9 cellular contexts compared by ENCODE assay signal in the genomic region with DNA sequence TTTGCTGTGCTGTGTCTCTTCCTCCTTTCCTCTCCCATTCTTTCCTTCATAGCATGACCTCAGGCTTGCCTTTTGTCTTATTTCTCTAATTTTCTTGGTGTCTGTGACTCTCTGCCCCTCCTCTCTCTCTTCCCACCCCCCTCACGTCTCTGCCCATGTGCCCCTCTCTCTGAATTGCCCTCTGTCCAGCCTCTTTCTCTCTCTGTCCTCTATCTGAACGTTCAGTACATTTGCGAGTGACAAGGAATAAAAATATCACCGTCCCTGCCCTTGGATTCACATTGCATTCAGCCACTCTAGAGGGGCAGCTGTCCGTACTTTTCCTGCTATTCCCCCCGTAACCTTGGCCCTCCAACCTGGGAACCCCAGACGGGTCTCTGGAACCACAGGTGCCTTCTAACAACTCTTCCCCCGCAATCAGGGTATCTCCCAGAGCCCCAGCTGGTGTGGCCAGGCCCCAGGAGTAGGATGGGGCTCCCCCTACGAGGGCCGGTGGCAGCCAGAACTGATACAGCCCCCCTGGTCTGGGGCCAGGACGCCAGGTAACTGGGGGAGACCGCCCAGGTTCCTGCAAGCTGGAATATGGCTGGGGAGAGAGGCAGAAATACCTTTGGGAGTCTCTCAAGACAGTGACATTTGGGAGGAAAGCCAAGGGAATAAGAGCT. TPM values are rescaled to one million over a fixed set of nuclear protein-coding genes. Genes with fewer than 3 reads are reported as not detected.
DNase-seq lines count a peak whose midpoint lies in the region; ATAC-seq, FAIRE-seq and TF ChIP-seq lines count a peak whose summit lies in the region.
"Had no signal": no experiment of that assay in that cellular context is flagged by ENCODE, and none has a peak within 500 bp of the region (broad histone marks: within the 10 kb centered on the region; RNA-seq: fewer than 3 reads in every experiment).

No MANE protein-coding gene starts in this region.

- H4K20me1 ChIP-seq in MM.1S (ENCODE audit: insufficient read depth, low read length) = no peaks in the 10 kb centered on the region

- no peak for TF ChIP-seq CTCF in AG10803 (conservative IDR thresholded peaks at IDR 0.05; ENCODE audit: low read length)
- no peak for TF ChIP-seq CTCF in MM.1S (IDR thresholded peaks at IDR 0.05; ENCODE audit: low read length)

- ATAC-seq in effector memory CD8-positive, alpha-beta T cell (replicated peaks) = no peak
- no peak for ATAC-seq in naive thymus-derived CD8-positive, alpha-beta T cell

- no peaks in the 10 kb centered on the region for H3K9me3 ChIP-seq in MM.1S (replicated peaks; ENCODE audit: insufficient read depth, low read length)

- peak overlapping the region; percentile 99; the same call in 1 of the 2 replicates for H3K4me2 ChIP-seq in MM.1S (ENCODE audit: low read depth, low read length)

- H3K9me2 ChIP-seq in MM.1S (replicated peaks; ENCODE audit: insufficient read depth, low read length) = no peaks in the 10 kb centered on the region

- no peak overlapping the region for H2AFZ ChIP-seq in MM.1S (ENCODE audit: low read length)

- H3K9me3 Mint-ChIP-seq in effector memory CD8-positive, alpha-beta T cell = no peaks in the 10 kb centered on the region
- H3K9me3 Mint-ChIP-seq in naive thymus-derived CD8-positive, alpha-beta T cell = no peaks in the 10 kb centered on the region

- H3K27ac Mint-ChIP-seq in effector memory CD8-positive, alpha-beta T cell = peak overlapping the region in 1 of 2 donors; percentile 7
- peak overlapping the region in 9 of 10 donors; percentile 6 to 87 (median 73) for H3K27ac Mint-ChIP-seq in naive thymus-derived CD8-positive, alpha-beta T cell

- peaks cover 18% of the 10 kb centered on the region for H3K4me1 ChIP-seq in MM.1S (ENCODE audit: low read length)

- POLR2A ChIA-PET in naive thymus-derived CD8-positive, alpha-beta T cell (lab: Charles Lee) = interaction anchor here (3.2 kb wide), 1 partner anchor 52 kb away, joined by 21 read pairs; a partner anchor contains a TSS

- peaks cover 14% of the 10 kb centered on the region for H3K36me3 Mint-ChIP-seq in effector memory CD8-positive, alpha-beta T cell (ENCODE audit: insufficient read depth)
- H3K36me3 Mint-ChIP-seq in naive thymus-derived CD8-positive, alpha-beta T cell = peaks cover 5 to 34% (median 11%) of the 10 kb centered on the region in 3 donors

- FAIRE-seq in GM19239 (lab: Jason Lieb, UNC) = no peak

- H3K27me3 Mint-ChIP-seq in effector memory CD8-positive, alpha-beta T cell = no peaks in the 10 kb centered on the region
- H3K27me3 Mint-ChIP-seq in naive thymus-derived CD8-positive, alpha-beta T cell = no peaks in the 10 kb centered on the region

- peaks cover 15% of the 10 kb centered on the region for H3K79me2 ChIP-seq in MM.1S (ENCODE audit: low read length)

- no peak overlapping the region for H3K9ac ChIP-seq in MM.1S (ENCODE audit: low read length)

- H3K27me3 ChIP-seq in MM.1S (replicated peaks; ENCODE audit: insufficient read depth, low read length) = no peaks in the 10 kb centered on the region; the same call in 1 of the 2 replicates

- H3K4me1 Mint-ChIP-seq in effector memory CD8-positive, alpha-beta T cell (ENCODE audit: low read depth in 2 of 2) = peaks cover 25 to 32% of the 10 kb centered on the region in 2 donors
- H3K4me1 Mint-ChIP-seq in naive thymus-derived CD8-positive, alpha-beta T cell = peaks cover 17 to 29% (median 20%) of the 10 kb centered on the region in 4 donors

- H3K36me3 ChIP-seq in MM.1S (replicated peaks; ENCODE audit: insufficient read depth, low read length) = no peaks in the 10 kb centered on the region

- no peak overlapping the region for H3K27ac ChIP-seq in MM.1S (ENCODE audit: low read length)

- peaks cover 5% of the 10 kb centered on the region; the same call in 1 of the 2 replicates for H3F3A ChIP-seq in MM.1S (ENCODE audit: insufficient read depth, low read length)

- peak overlapping the region; percentile 97 for H3K4me3 ChIP-seq in AG10803 (ENCODE audit: low read length)
- H3K4me3 ChIP-seq in MM.1S (ENCODE audit: low read length) = 0 out of 2 replicates have a peak overlapping the region, but pooled peaks have one; percentile 95

- no peak for DNase-seq in AG10803 (ENCODE audit: low read depth)
- no peak for DNase-seq in MM.1S
- DNase-seq in effector memory CD8-positive, alpha-beta T cell = no peak
- no peak for DNase-seq in naive thymus-derived CD8-positive, alpha-beta T cell
- DNase-seq in AG08395 (ENCODE audit: low spot score) = no peak
- no peak for DNase-seq in GM19239 (ENCODE audit: insufficient read length, low spot score)
- DNase-seq in NCI-H1417 (lab: John Stamatoyannopoulos, UW) = no peak
- DNase-seq in Ammon's horn (ENCODE audit: low spot score) = no peak

- peak overlapping the region; percentile 86 to 88 for H3K4me3 Mint-ChIP-seq in effector memory CD8-positive, alpha-beta T cell
- peak overlapping the region; percentile 53 to 89 (median 80) for H3K4me3 Mint-ChIP-seq in naive thymus-derived CD8-positive, alpha-beta T cell

RNA-seq across cellular contexts. Expression of a gene that starts 1.8 kb away (rescaled TPM):
- total RNA-seq in naive thymus-derived CD8-positive, alpha-beta T cell = 10 to 100 TPM; 20.8 to 21.1 TPM
- 1 to 10 TPM; 2.6 to 3.0 (median 3.0) TPM for polyA plus RNA-seq in naive thymus-derived CD8-positive, alpha-beta T cell

RNA-seq across cellular contexts. Expression of a gene that starts 2.2 kb away (rescaled TPM):
- under 1 TPM in 1 of 2 experiments, not detected in 1; 0.26 TPM for total RNA-seq in naive thymus-derived CD8-positive, alpha-beta T cell
- under 1 TPM in 1 of 3 donors, not detected in 2; 0.23 TPM for polyA plus RNA-seq in naive thymus-derived CD8-positive, alpha-beta T cell

RNA-seq across cellular contexts. Expression of a gene that starts 12.1 kb away (rescaled TPM):
- 10 to 100 TPM; 56.1 to 58.7 TPM for total RNA-seq in naive thymus-derived CD8-positive, alpha-beta T cell
- 10 to 100 TPM in 1 of 3 donors, 1 to 10 TPM in 2; 4.1 to 18.9 (median 6.3) TPM for polyA plus RNA-seq in naive thymus-derived CD8-positive, alpha-beta T cell

RNA-seq across cellular contexts. Expression of a gene that starts 31.9 kb away (rescaled TPM):
- total RNA-seq in naive thymus-derived CD8-positive, alpha-beta T cell = 10 to 100 TPM; 50.5 to 52.6 TPM
- 100 to 1,000 TPM; 122 to 131 (median 129) TPM for polyA plus RNA-seq in naive thymus-derived CD8-positive, alpha-beta T cell

RNA-seq across cellular contexts. Expression of a gene that starts 35.7 kb away (rescaled TPM):
- total RNA-seq in naive thymus-derived CD8-positive, alpha-beta T cell = under 1 TPM in 1 of 2 experiments, not detected in 1; 0.25 TPM
- polyA plus RNA-seq in naive thymus-derived CD8-positive, alpha-beta T cell = not detected
- total RNA-seq: HT1080 had no signal
